ENCODE assay signal across 20 cellular contexts in the genomic region with DNA sequence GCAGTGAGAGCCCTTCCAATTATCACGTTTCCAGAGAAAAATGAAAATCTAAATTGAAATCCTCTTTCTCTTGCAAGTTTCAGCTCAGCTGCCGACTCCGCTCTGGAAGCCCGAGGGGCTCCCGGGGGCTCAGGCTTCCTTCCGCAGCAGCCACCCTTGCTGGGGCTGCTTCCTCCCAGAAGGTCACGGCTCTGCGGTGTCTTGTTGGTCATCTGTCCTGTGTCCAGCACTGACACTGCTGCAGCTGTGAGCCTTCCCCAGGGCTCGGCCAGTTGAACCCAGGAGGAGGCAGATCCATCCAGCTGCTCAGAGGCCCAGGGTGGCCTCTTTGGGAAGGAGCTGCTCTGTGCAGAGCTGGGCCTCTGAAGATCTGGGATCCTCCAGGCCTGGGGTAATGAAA.
DNase-seq lines count a peak whose midpoint lies in the region; ATAC-seq and TF ChIP-seq lines count a peak whose summit lies in the region.
"Had no signal": no experiment of that assay in that cellular context is flagged by ENCODE, and none has a peak within 500 bp of the region (broad histone marks: within the 10 kb centered on the region; RNA-seq: fewer than 3 reads in every experiment).

No MANE protein-coding gene starts in this region.

- no peak for TF ChIP-seq EP300 in suprapubic skin (IDR thresholded peaks at IDR 0.05)

- H3K4me1 ChIP-seq in OCI-LY1 (ENCODE audit: insufficient read depth, low read length, severe bottlenecking) (peaks cover 88% of the 10 kb centered on the region), suprapubic skin (no peaks in the 10 kb centered on the region)
- H3K4me1 ChIP-seq: heart left ventricle, left ventricle myocardium inferior, vagina had no signal

- H3K9ac ChIP-seq in OCI-LY1 (ENCODE audit: low read length): peak overlapping the region; percentile 79

- peak overlapping the region; percentile 59 for H3K4me2 ChIP-seq in OCI-LY1 (ENCODE audit: low read length)

- H4K20me1 ChIP-seq in OCI-LY1 (ENCODE audit: insufficient read depth, low read length): no peaks in the 10 kb centered on the region

- H3K27ac ChIP-seq in OCI-LY1 (ENCODE audit: low read depth, low read length, poor library complexity, severe bottlenecking): peak overlapping the region; percentile 99
- no peak overlapping the region for H3K27ac ChIP-seq in suprapubic skin
- H3K27ac ChIP-seq: C4-2B, left ventricle myocardium inferior, vagina had no signal

- H3K36me3 ChIP-seq in OCI-LY1 (ENCODE audit: insufficient read depth, low read length) (no peaks in the 10 kb centered on the region), suprapubic skin (no peaks in the 10 kb centered on the region)
- H3K36me3 ChIP-seq: heart left ventricle, left ventricle myocardium inferior, vagina had no signal

- peak; percentile 46 for DNase-seq in activated CD8-positive, alpha-beta memory T cell treated with anti-CD3 and anti-CD28 coated beads for 24 hours
- no peak for DNase-seq in activated CD8-positive, alpha-beta memory T cell treated with anti-CD3 and anti-CD28 coated beads, Interleukin-2, amount 50 U/mL, for 4 hours
- DNase-seq in islet precursor cell: peak; percentile 40
- peak; percentile 38 to 41 for DNase-seq in suprapubic skin (ENCODE audit: low spot score in 2 of 2)
- DNase-seq in A172 (ENCODE audit: low spot score): no peak
- no peak for DNase-seq in kidney tubule cell (ENCODE audit: low spot score)
- DNase-seq: activated CD4-positive, alpha-beta T cell treated with anti-CD3 and anti-CD28 coated beads, Interleukin-2, amount 10 ng/mL, durations not matched to agents 24 days and 14 days; activated T-cell treated with anti-CD3 and anti-CD28 coated beads, Interleukin-2, amount 50 U/mL, for 1 hour; heart left ventricle; HFFc6; left ventricle myocardium inferior; NCI-H1436; NCI-H524 treated with DMSO at 0.1 percent for 48 hours; stimulated activated CD4-positive, alpha-beta T cell treated with anti-CD3 and anti-CD28 coated beads, Interleukin-4, amount 100 ng/mL, for 4 hours; substantia nigra had no signal

- ATAC-seq in HG02571 (IDR thresholded peaks at IDR 0.05; ENCODE audit: unreplicated experiment): no peak
- ATAC-seq: heart left ventricle, HepG2 had no signal

- H3K9me3 ChIP-seq in OCI-LY1 (ENCODE audit: low read length): 0 out of 2 replicates have a peak, but pooled peaks cover 2% of the 10 kb centered on the region
- no peaks in the 10 kb centered on the region for H3K9me3 ChIP-seq in suprapubic skin
- H3K9me3 ChIP-seq: heart left ventricle, left ventricle myocardium inferior, vagina had no signal

- no peak for TF ChIP-seq POLR2A in suprapubic skin (IDR thresholded peaks at IDR 0.05)

- no peak overlapping the region for H2AFZ ChIP-seq in OCI-LY1 (ENCODE audit: low read length)

- H3K4me3 ChIP-seq in OCI-LY1 (ENCODE audit: low read depth, low read length, poor library complexity, severe bottlenecking) (peak overlapping the region; percentile 38), suprapubic skin (no peak overlapping the region)
- H3K4me3 ChIP-seq: heart left ventricle, left ventricle myocardium inferior, vagina had no signal

- peaks cover 4% of the 10 kb centered on the region; the same call in 1 of the 2 replicates for H3F3A ChIP-seq in OCI-LY1 (ENCODE audit: insufficient read depth, low read length)

- no peaks in the 10 kb centered on the region for H3K79me2 ChIP-seq in OCI-LY1 (ENCODE audit: insufficient read depth, low read length)

- H3K9me2 ChIP-seq in OCI-LY1 (ENCODE audit: low read depth, low read length): no peaks in the 10 kb centered on the region

- 90% methylated on average over 8 of the region's 9 CpGs for WGBS in suprapubic skin

- TF ChIP-seq CTCF in OCI-LY1 (IDR thresholded peaks at IDR 0.05; ENCODE audit: low read length) (no peak), suprapubic skin (IDR thresholded peaks at IDR 0.05) (no peak)

- H3K27me3 ChIP-seq in OCI-LY1 (ENCODE audit: insufficient read depth, low read length) (no peaks in the 10 kb centered on the region), suprapubic skin (peaks cover 29% of the 10 kb centered on the region)
- H3K27me3 ChIP-seq: vagina had no signal

Comparison
In these comparisons a context has a peak if more than half of its experiments do, and no peak if none do; other contexts are left out.
1. DNase-seq: peak in activated CD8-positive, alpha-beta memory T cell treated with anti-CD3 and anti-CD28 coated beads for 24 hours (single experiment), islet precursor cell (single experiment) and suprapubic skin (2 of 2); none in activated CD8-positive, alpha-beta memory T cell treated with anti-CD3 and anti-CD28 coated beads, Interleukin-2, amount 50 U/mL, for 4 hours (single experiment), A172 (single experiment) and kidney tubule cell (single experiment).